16 cellular contexts compared by ENCODE assay signal in the genomic region with DNA sequence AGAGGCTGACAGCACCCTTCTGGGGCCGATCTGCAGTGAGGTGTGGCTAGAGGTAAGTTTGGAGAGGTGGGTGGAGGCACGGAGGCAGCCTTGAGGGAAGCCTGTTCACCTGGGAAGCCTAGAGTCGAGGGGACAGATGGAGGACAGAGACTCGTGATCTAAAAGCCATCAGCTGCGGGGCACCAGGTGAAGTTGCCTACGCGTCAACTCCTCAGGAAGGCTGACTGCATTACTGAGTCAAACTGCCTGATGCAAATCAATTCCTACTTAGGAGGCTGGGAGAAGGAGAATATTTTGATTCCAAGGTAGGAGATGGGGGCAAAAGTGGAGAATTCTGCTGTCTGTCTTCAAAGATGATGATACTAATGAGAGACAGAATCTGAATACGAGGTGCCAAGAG.
A peak's percentile ranks its signal among the peaks of the same experiment; 100 is the strongest.
DNase-seq lines count a peak whose midpoint lies in the region; ATAC-seq and TF ChIP-seq lines count a peak whose summit lies in the region.
"Had no signal": no experiment of that assay in that cellular context is flagged by ENCODE, and none has a peak within 500 bp of the region (broad histone marks: within the 10 kb centered on the region; RNA-seq: fewer than 3 reads in every experiment).

No MANE protein-coding gene starts in this region.

- 70% methylated on average over 8 of the region's 8 CpGs for WGBS in thymus
- WGBS in esophagus muscularis mucosa: 95% methylated on average over 8 of the region's 8 CpGs

- no peaks in the 10 kb centered on the region for H3K79me2 ChIP-seq in OCI-LY1 (ENCODE audit: insufficient read depth, low read length)

- TF ChIP-seq CTCF in OCI-LY1 (IDR thresholded peaks at IDR 0.05; ENCODE audit: low read length) (no peak), esophagus muscularis mucosa (IDR thresholded peaks at IDR 0.05) (no peak)

- no peak overlapping the region for H3K4me3 Mint-ChIP-seq in activated naive CD4-positive, alpha-beta T cell treated with anti-CD3 and anti-CD28 coated beads for 36 hours
- H3K4me3 Mint-ChIP-seq in memory B cell: no peak overlapping the region
- H3K4me3 Mint-ChIP-seq: nephron had no signal

- no peak for TF ChIP-seq POLR2A in esophagus muscularis mucosa (IDR thresholded peaks at IDR 0.05; ENCODE audit: low read depth)

- ATAC-seq in activated naive CD4-positive, alpha-beta T cell treated with anti-CD3 and anti-CD28 coated beads, Interleukin-2, amount 50 U/mL, for 72 hours: no peak
- ATAC-seq in memory B cell (ENCODE audit: low read depth): no peak
- ATAC-seq in HG03196 (IDR thresholded peaks at IDR 0.05; ENCODE audit: unreplicated experiment): no peak

- H3K4me1 Mint-ChIP-seq in activated naive CD4-positive, alpha-beta T cell treated with anti-CD3 and anti-CD28 coated beads for 36 hours (ENCODE audit: low read depth): peaks cover 29% of the 10 kb centered on the region
- H3K4me1 Mint-ChIP-seq in memory B cell: peaks cover 19% of the 10 kb centered on the region

- CTCF ChIA-PET in activated naive CD4-positive, alpha-beta T cell treated with anti-CD3 and anti-CD28 coated beads for 36 hours (lab: Charles Lee): no interaction called here

- no peaks in the 10 kb centered on the region for H3K27me3 Mint-ChIP-seq in activated naive CD4-positive, alpha-beta T cell treated with anti-CD3 and anti-CD28 coated beads for 36 hours (ENCODE audit: low read depth)
- no peaks in the 10 kb centered on the region for H3K27me3 Mint-ChIP-seq in memory B cell

- H3K9ac ChIP-seq in OCI-LY1 (ENCODE audit: low read length): peak overlapping the region; percentile 44; the same call in 1 of the 2 replicates

- peak overlapping the region; percentile 41 for H3K27ac Mint-ChIP-seq in activated naive CD4-positive, alpha-beta T cell treated with anti-CD3 and anti-CD28 coated beads, Interleukin-2, amount 50 U/mL, for 72 hours
- H3K27ac Mint-ChIP-seq in activated naive CD4-positive, alpha-beta T cell treated with anti-CD3 and anti-CD28 coated beads for 36 hours: no peak overlapping the region
- peak overlapping the region; percentile 56 for H3K27ac Mint-ChIP-seq in memory B cell
- H3K27ac Mint-ChIP-seq: nephron had no signal

- peaks cover 9% of the 10 kb centered on the region; the same call in 1 of the 2 replicates for H3F3A ChIP-seq in OCI-LY1 (ENCODE audit: insufficient read depth, low read length)

- H3K36me3 Mint-ChIP-seq in activated naive CD4-positive, alpha-beta T cell treated with anti-CD3 and anti-CD28 coated beads, Interleukin-2, amount 50 U/mL, for 72 hours: peaks cover 0 to 10% of the 10 kb centered on the region in 2 donors
- peaks cover 3% of the 10 kb centered on the region for H3K36me3 Mint-ChIP-seq in activated naive CD4-positive, alpha-beta T cell treated with anti-CD3 and anti-CD28 coated beads for 36 hours (ENCODE audit: low read depth)
- peaks cover 10% of the 10 kb centered on the region for H3K36me3 Mint-ChIP-seq in memory B cell

- H3K27me3 ChIP-seq in OCI-LY1 (ENCODE audit: insufficient read depth, low read length): no peaks in the 10 kb centered on the region
- no peaks in the 10 kb centered on the region for H3K27me3 ChIP-seq in thymus (ENCODE audit: control insufficient read depth, insufficient read depth)
- no peaks in the 10 kb centered on the region for H3K27me3 ChIP-seq in esophagus muscularis mucosa
- H3K27me3 ChIP-seq: upper lobe of right lung had no signal

- no peak overlapping the region for H2AFZ ChIP-seq in OCI-LY1 (ENCODE audit: low read length)

- no peaks in the 10 kb centered on the region for H3K36me3 ChIP-seq in OCI-LY1 (ENCODE audit: insufficient read depth, low read length)
- no peaks in the 10 kb centered on the region for H3K36me3 ChIP-seq in thymus (ENCODE audit: control insufficient read depth, insufficient read depth)
- H3K36me3 ChIP-seq in esophagus muscularis mucosa: no peaks in the 10 kb centered on the region
- H3K36me3 ChIP-seq: lower lobe of right lung, upper lobe of right lung had no signal

- no peak for TF ChIP-seq EP300 in esophagus muscularis mucosa (IDR thresholded peaks at IDR 0.05)

- DNase-seq in activated naive CD4-positive, alpha-beta T cell treated with anti-CD3 and anti-CD28 coated beads, Interleukin-2, amount 50 U/mL, for 72 hours (ENCODE audit: low spot score in 2 of 2): no peak
- no peak for DNase-seq in activated naive CD4-positive, alpha-beta T cell treated with anti-CD3 and anti-CD28 coated beads for 36 hours
- DNase-seq in memory B cell (ENCODE audit: low spot score in 2 of 2) (no peak), esophagus muscularis mucosa (ENCODE audit: extremely low spot score) (no peak), DMS153 treated with DMSO at 0.1 percent for 48 hours (lab: John Stamatoyannopoulos, UW; ENCODE audit: unreplicated experiment) (no peak)
- DNase-seq: cortex of kidney, DMS 273 treated with DMSO at 0.1 percent for 48 hours, NCI-H1436, NCI-H345, T1000 had no signal

- no peaks in the 10 kb centered on the region for H4K20me1 ChIP-seq in OCI-LY1 (ENCODE audit: insufficient read depth, low read length)

- H3K9me3 Mint-ChIP-seq in activated naive CD4-positive, alpha-beta T cell treated with anti-CD3 and anti-CD28 coated beads, Interleukin-2, amount 50 U/mL, for 72 hours: peaks cover 0 to 9% of the 10 kb centered on the region in 2 donors
- no peaks in the 10 kb centered on the region for H3K9me3 Mint-ChIP-seq in activated naive CD4-positive, alpha-beta T cell treated with anti-CD3 and anti-CD28 coated beads for 36 hours
- H3K9me3 Mint-ChIP-seq in memory B cell: no peaks in the 10 kb centered on the region
- H3K9me3 Mint-ChIP-seq: nephron had no signal

- H3K27ac ChIP-seq in OCI-LY1 (ENCODE audit: low read depth, low read length, poor library complexity, severe bottlenecking) (peak overlapping the region; percentile 97), thymus (ENCODE audit: low read depth) (peak overlapping the region; percentile 55), esophagus muscularis mucosa (replicated peaks in 1 of 4) (no peak overlapping the region)
- H3K27ac ChIP-seq: lower lobe of right lung, upper lobe of right lung had no signal

- no peak overlapping the region for H3K4me3 ChIP-seq in OCI-LY1 (ENCODE audit: low read depth, low read length, poor library complexity, severe bottlenecking)
- H3K4me3 ChIP-seq in thymus (ENCODE audit: low read length): no peak overlapping the region
- H3K4me3 ChIP-seq in esophagus muscularis mucosa: no peak overlapping the region
- H3K4me3 ChIP-seq: lower lobe of right lung, upper lobe of right lung had no signal

- H3K9me2 ChIP-seq in OCI-LY1 (ENCODE audit: low read depth, low read length): no peaks in the 10 kb centered on the region

- H3K9me3 ChIP-seq in OCI-LY1 (ENCODE audit: low read length) (no peaks in the 10 kb centered on the region), thymus (ENCODE audit: control insufficient read depth) (no peaks in the 10 kb centered on the region), esophagus muscularis mucosa (no peaks in the 10 kb centered on the region)
- H3K9me3 ChIP-seq: lower lobe of right lung, upper lobe of right lung had no signal

- intact Hi-C loops in activated naive CD4-positive, alpha-beta T cell treated with anti-CD3 and anti-CD28 coated beads for 36 hours (cut with micrococcal nuclease): no loop called here
- intact Hi-C loops in esophagus muscularis mucosa (cut with DNase I): loop anchor here (10.0 kb wide), 1 partner anchor 120 kb away; no protein-coding TSS in a partner anchor

- peak overlapping the region; percentile 25; the same call in 1 of the 2 replicates for H3K4me2 ChIP-seq in OCI-LY1 (ENCODE audit: low read length)

- peaks cover 70% of the 10 kb centered on the region for H3K4me1 ChIP-seq in OCI-LY1 (ENCODE audit: insufficient read depth, low read length, severe bottlenecking)
- H3K4me1 ChIP-seq in thymus (ENCODE audit: control insufficient read depth, insufficient read depth, low read length): peaks cover 66% of the 10 kb centered on the region
- peaks cover 17 to 19% (median 19%) of the 10 kb centered on the region in 4 donors for H3K4me1 ChIP-seq in esophagus muscularis mucosa

Comparison
In these comparisons a context has a peak if more than half of its experiments do, and no peak if none do; other contexts are left out.
1. H3K27ac ChIP-seq: peak in OCI-LY1 (single experiment) and thymus (single experiment); none in esophagus muscularis mucosa (0 of 4).